8 cellular contexts compared by ENCODE assay signal in the genomic region with DNA sequence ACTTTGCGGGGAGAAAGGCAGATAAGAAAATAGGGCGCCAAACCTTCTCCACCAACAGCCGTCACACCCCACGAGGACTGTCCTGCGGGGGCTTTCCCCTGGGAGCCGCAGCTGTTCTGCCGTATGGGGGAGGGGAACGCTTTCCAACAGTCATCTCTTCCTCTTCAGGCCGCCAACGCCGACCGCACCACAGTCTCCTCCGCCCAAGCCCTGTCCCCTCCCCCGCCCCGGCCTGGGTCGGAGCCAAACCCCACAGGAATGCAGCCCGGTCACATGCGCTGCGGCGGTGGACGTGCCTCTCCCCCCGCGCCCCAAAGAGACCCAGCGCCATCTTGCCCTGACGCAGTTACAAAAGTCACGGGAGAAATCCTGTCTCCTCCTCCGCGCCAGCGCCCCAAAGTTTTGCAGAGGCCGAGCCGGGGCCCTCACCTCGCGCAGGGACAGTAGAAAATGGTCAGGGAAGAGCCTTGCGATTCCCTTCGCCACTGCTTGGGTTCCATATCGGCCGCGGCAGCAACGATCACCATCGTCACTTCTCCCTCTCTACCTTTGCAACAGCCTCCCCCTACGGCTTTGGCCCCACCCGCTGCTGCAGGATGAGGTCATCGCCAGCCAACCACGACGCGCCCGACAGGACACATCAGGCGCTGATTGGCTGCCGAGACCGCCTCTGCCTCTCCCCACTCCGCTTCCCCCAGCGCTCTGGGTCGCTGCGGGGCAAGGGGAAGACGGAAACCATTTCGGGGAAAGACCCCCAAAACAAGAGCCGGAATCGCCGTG. TPM values are rescaled to one million over a fixed set of nuclear protein-coding genes. Genes with fewer than 3 reads are reported as not detected.
DNase-seq lines count a peak whose midpoint lies in the region; ATAC-seq and TF ChIP-seq lines count a peak whose summit lies in the region.

No MANE protein-coding gene starts in this region.

- H3K27ac Mint-ChIP-seq in CD4-positive, CD25-positive, alpha-beta regulatory T cell = peak overlapping the region; percentile 100
- peak overlapping the region; percentile 100 for H3K27ac Mint-ChIP-seq in activated CD4-positive, alpha-beta memory T cell treated with anti-CD3 and anti-CD28 coated beads for 36 hours

- H3K27me3 Mint-ChIP-seq in CD4-positive, CD25-positive, alpha-beta regulatory T cell = peaks cover 30% of the 10 kb centered on the region
- no peaks in the 10 kb centered on the region for H3K27me3 Mint-ChIP-seq in activated CD4-positive, alpha-beta memory T cell treated with anti-CD3 and anti-CD28 coated beads for 36 hours

- H3K4me1 Mint-ChIP-seq in CD4-positive, CD25-positive, alpha-beta regulatory T cell = peaks cover 7 to 56% (median 36%) of the 10 kb centered on the region in 4 donors
- H3K4me1 Mint-ChIP-seq in activated CD4-positive, alpha-beta memory T cell treated with anti-CD3 and anti-CD28 coated beads for 36 hours (ENCODE audit: low read depth) = peaks cover 25% of the 10 kb centered on the region

- peak overlapping the region; percentile 97 to 100 (median 98) for H3K4me3 Mint-ChIP-seq in CD4-positive, CD25-positive, alpha-beta regulatory T cell
- peak overlapping the region; percentile 99 for H3K4me3 Mint-ChIP-seq in activated CD4-positive, alpha-beta memory T cell treated with anti-CD3 and anti-CD28 coated beads for 36 hours

- CTCF ChIA-PET in activated CD4-positive, alpha-beta memory T cell treated with anti-CD3 and anti-CD28 coated beads for 36 hours (lab: Charles Lee) = interaction anchor here (1.0 to 5.7 kb wide), 5 partner anchors 22 to 69 kb away, joined by 3 to 52 read pairs (median 6); no protein-coding TSS in a partner anchor

- WGBS in right lobe of liver (ENCODE audit: insufficient coverage, low coverage, low lambda C conversion rate, missing lambda C conversion rate) = under 1% methylated on average over 24 of the region's 59 CpGs

- POLR2A ChIA-PET in activated CD4-positive, alpha-beta memory T cell treated with anti-CD3 and anti-CD28 coated beads for 36 hours (lab: Charles Lee) = interaction anchor here (0.7 to 14.2 kb wide), 14 partner anchors 10 to 1472 kb away, joined by 3 to 251 read pairs (median 4); a partner anchor contains a TSS

- peak overlapping the region; percentile 100 for H3K27ac ChIP-seq in CD4-positive, CD25-positive, alpha-beta regulatory T cell (ENCODE audit: insufficient read depth, low read length, poor library complexity, severe bottlenecking)
- H3K27ac ChIP-seq in dorsolateral prefrontal cortex (peak overlapping the region; percentile 99 to 100 (median 100)), right lobe of liver (peak overlapping the region; percentile 100)

- no peaks in the 10 kb centered on the region for H3K27me3 ChIP-seq in CD4-positive, CD25-positive, alpha-beta regulatory T cell (ENCODE audit: control insufficient read depth, insufficient read depth, low read length)
- H3K27me3 ChIP-seq in dorsolateral prefrontal cortex = no peaks in the 10 kb centered on the region
- no peaks in the 10 kb centered on the region for H3K27me3 ChIP-seq in right lobe of liver

- peaks cover 3% of the 10 kb centered on the region for H3K36me3 ChIP-seq in CD4-positive, CD25-positive, alpha-beta regulatory T cell (ENCODE audit: control insufficient read depth, insufficient read depth, low read length)
- no peaks in the 10 kb centered on the region for H3K36me3 ChIP-seq in right lobe of liver

- intact Hi-C loops in activated CD4-positive, alpha-beta memory T cell treated with anti-CD3 and anti-CD28 coated beads for 36 hours (cut with micrococcal nuclease) = loop anchor here (1.0 to 10.0 kb wide), 10 partner anchors 28 to 1665 kb away; a partner anchor contains a TSS
- intact Hi-C loops in dorsolateral prefrontal cortex (cut with DNase I) = loop anchor here (1.0 to 10.0 kb wide), 5 partner anchors 28 to 322 kb away; no protein-coding TSS in a partner anchor
- intact Hi-C loops in right lobe of liver (cut with DNase I) = no loop called here

- no peaks in the 10 kb centered on the region for H3K9me3 ChIP-seq in CD4-positive, CD25-positive, alpha-beta regulatory T cell (ENCODE audit: control insufficient read depth in 2 of 2, low read length in 2 of 2)
- H3K9me3 ChIP-seq in right lobe of liver = no peaks in the 10 kb centered on the region

- H3K4me1 ChIP-seq in CD4-positive, CD25-positive, alpha-beta regulatory T cell (ENCODE audit: control insufficient read depth, insufficient read depth, low read length, poor library complexity, severe bottlenecking) = peaks cover 62% of the 10 kb centered on the region
- peaks cover 0 to 53% (median 12%) of the 10 kb centered on the region in 4 donors for H3K4me1 ChIP-seq in right lobe of liver

- peak; percentile 99 for DNase-seq in CD4-positive, CD25-positive, alpha-beta regulatory T cell
- DNase-seq in NCI-H774 (lab: John Stamatoyannopoulos, UW) (peak; percentile 95), dorsolateral prefrontal cortex (peak; percentile 97 to 99 (median 99)), right lobe of liver (peak; percentile 99 to 100 (median 100))
- DNase-seq in activated CD4-positive, alpha-beta memory T cell treated with anti-CD3 and anti-CD28 coated beads for 36 hours = peak; percentile 100
- peak; percentile 100 for DNase-seq in stimulated activated CD4-positive, alpha-beta T cell treated with anti-CD3 and anti-CD28 coated beads, Interleukin-4, amount 100 ng/mL, for 24 hours

- TF ChIP-seq POLR2A in right lobe of liver (IDR thresholded peaks at IDR 0.05) = no peak

- TF ChIP-seq CTCF in dorsolateral prefrontal cortex (IDR thresholded peaks at IDR 0.05 in 54 of 56, conservative IDR thresholded peaks at IDR 0.05 in 2 of 56; ENCODE audit: low read depth in 1 of 56, partially characterized antibody in 56 of 56) (peak in 8 of 56 donors; percentile 5 to 31 (median 11)), right lobe of liver (IDR thresholded peaks at IDR 0.05) (no peak)

- peaks cover 17% of the 10 kb centered on the region for H3K36me3 Mint-ChIP-seq in CD4-positive, CD25-positive, alpha-beta regulatory T cell
- H3K36me3 Mint-ChIP-seq in activated CD4-positive, alpha-beta memory T cell treated with anti-CD3 and anti-CD28 coated beads for 36 hours = peaks cover 82% of the 10 kb centered on the region

- peaks cover 0 to 8% (median 0%) of the 10 kb centered on the region in 7 donors for H3K9me3 Mint-ChIP-seq in CD4-positive, CD25-positive, alpha-beta regulatory T cell
- H3K9me3 Mint-ChIP-seq in activated CD4-positive, alpha-beta memory T cell treated with anti-CD3 and anti-CD28 coated beads for 36 hours = peaks cover 2% of the 10 kb centered on the region

- H3K4me3 ChIP-seq in CD4-positive, CD25-positive, alpha-beta regulatory T cell (ENCODE audit: low read depth, low read length) = peak overlapping the region; percentile 100
- peak overlapping the region; percentile 69 to 99 (median 92) for H3K4me3 ChIP-seq in dorsolateral prefrontal cortex
- peak overlapping the region; percentile 73 to 79 (median 77) for H3K4me3 ChIP-seq in right lobe of liver

- ATAC-seq in CD4-positive, CD25-positive, alpha-beta regulatory T cell (ENCODE audit: low read depth in 2 of 2) = peak; percentile 72 to 74
- ATAC-seq in GM19438 (IDR thresholded peaks at IDR 0.05; ENCODE audit: low read depth, unreplicated experiment) (peak; percentile 69), HG03571 (IDR thresholded peaks at IDR 0.05; ENCODE audit: unreplicated experiment) (peak; percentile 71), right lobe of liver (peak; percentile 78 to 93 (median 86))

RNA-seq across cellular contexts. Expression of a gene that starts 1.3 kb away (rescaled TPM):
- total RNA-seq in CD4-positive, CD25-positive, alpha-beta regulatory T cell = 360 TPM
- 100 to 1,000 TPM; 146 to 197 (median 177) TPM for polyA plus RNA-seq in CD4-positive, CD25-positive, alpha-beta regulatory T cell
- 10 to 100 TPM; 92.1 to 98.6 TPM for total RNA-seq in activated CD4-positive, alpha-beta memory T cell treated with anti-CD3 and anti-CD28 coated beads for 36 hours
- total RNA-seq in dorsolateral prefrontal cortex (100 to 1,000 TPM; 106 to 165 (median 137) TPM), right lobe of liver (10 to 100 TPM; 21.6 to 31.6 (median 25.3) TPM)

Comparison
In these comparisons a context has a peak if more than half of its experiments do, and no peak if none do; other contexts are left out.
1. Peak in every context shown above with its lines: DNase-seq, ATAC-seq, H3K4me3 ChIP-seq and H3K27ac ChIP-seq.
2. intact Hi-C loops: an anchor here in activated CD4-positive, alpha-beta memory T cell treated with anti-CD3 and anti-CD28 coated beads for 36 hours (1.0 to 10.0 kb wide) and dorsolateral prefrontal cortex (1.0 to 10.0 kb wide); none called in right lobe of liver.